8 cellular contexts compared by ENCODE assay signal in genomic region chr5:38420691-38421395, GRCh38.
DNase-seq lines count a peak whose midpoint lies in the region; ATAC-seq, FAIRE-seq and TF ChIP-seq lines count a peak whose summit lies in the region.

No MANE protein-coding gene starts in this region.

- no peaks in the 10 kb centered on the region for H3K9me3 Mint-ChIP-seq in effector memory CD8-positive, alpha-beta T cell

- POLR2A ChIA-PET in A549 (lab: Yijun Ruan, JAX), result no interaction called here

- H3K4me2 ChIP-seq in A549, result no peak overlapping the region

- no peaks in the 10 kb centered on the region for H3K4me1 ChIP-seq in A549
- H3K4me1 ChIP-seq in SJCRH30, result no peaks in the 10 kb centered on the region
- peaks cover 0 to 23% (median 4%) of the 10 kb centered on the region in 4 donors for H3K4me1 ChIP-seq in tibial nerve

- TF ChIP-seq CTCF in A549 (IDR thresholded peaks at IDR 0.05) (peak; percentile 86), GM10266 (IDR thresholded peaks at IDR 0.05; ENCODE audit: control insufficient read depth, insufficient read depth, low read depth, missing control alignments) (peak; percentile 51), tibial nerve (IDR thresholded peaks at IDR 0.05) (peak; percentile 57 to 69 (median 58))

- H3K4me3 ChIP-seq in A549 (no peak overlapping the region), SJCRH30 (no peak overlapping the region), tibial nerve (no peak overlapping the region)

- no peaks in the 10 kb centered on the region for H3K4me1 Mint-ChIP-seq in effector memory CD8-positive, alpha-beta T cell (ENCODE audit: low read depth in 2 of 2)

- H3K27me3 Mint-ChIP-seq in effector memory CD8-positive, alpha-beta T cell, result peaks cover 41 to 74% of the 10 kb centered on the region in 2 donors

- H3K36me3 ChIP-seq in SJCRH30 (no peaks in the 10 kb centered on the region), tibial nerve (no peaks in the 10 kb centered on the region)

- DNase-seq in A549 (ENCODE audit: low read depth in 1 of 2, low spot score in 1 of 2), result peak; percentile 73 to 80
- peak; percentile 33 for DNase-seq in GM10266 (ENCODE audit: extremely low spot score)
- peak; percentile 57 for DNase-seq in LoVo (ENCODE audit: low spot score)
- peak; percentile 48 to 79 for DNase-seq in SJCRH30
- DNase-seq in effector memory CD8-positive, alpha-beta T cell, result peak in 2 of 3 experiments; percentile 3 to 4
- peak; percentile 75 for DNase-seq in medulla oblongata (ENCODE audit: extremely low spot score)
- DNase-seq in tibial nerve (ENCODE audit: low spot score in 2 of 2), result peak; percentile 61 to 81

- no peak overlapping the region for H3K27ac Mint-ChIP-seq in effector memory CD8-positive, alpha-beta T cell

- H3K9me3 ChIP-seq in A549 (no peaks in the 10 kb centered on the region), SJCRH30 (replicated peaks) (no peaks in the 10 kb centered on the region), tibial nerve (no peaks in the 10 kb centered on the region)

- CTCF ChIA-PET in A549 (lab: Yijun Ruan, JAX), result interaction anchor here (0.6 to 9.7 kb wide), 58 partner anchors 10 to 543 kb away, joined by 3 to 152 read pairs (median 4); partner anchors contain the start of gene EGFLAM

- WGBS in A549 (ENCODE audit: missing lambda C conversion rate), result 29% methylated on average over 6 of the region's 6 CpGs
- WGBS in tibial nerve, 2 donors, result 65 to 67% methylated on average over 6 of the region's 6 CpGs

- no peak overlapping the region for H3K4me3 Mint-ChIP-seq in effector memory CD8-positive, alpha-beta T cell

- H3K27me3 ChIP-seq in SJCRH30 (0 out of 2 replicates have a peak, but pooled peaks cover 3% of the 10 kb centered on the region), tibial nerve (no peaks in the 10 kb centered on the region)

- TF ChIP-seq EP300 in A549 (IDR thresholded peaks at IDR 0.05) (no peak), tibial nerve (IDR thresholded peaks at IDR 0.05) (no peak)

- TF ChIP-seq POLR2A in A549 (IDR thresholded peaks at IDR 0.05; ENCODE audit: low read length) (no peak), tibial nerve (IDR thresholded peaks at IDR 0.05) (no peak)

- peak; percentile 93 to 97 for ATAC-seq in A549
- no peak for ATAC-seq in effector memory CD8-positive, alpha-beta T cell (replicated peaks)
- no peak for ATAC-seq in HG03520 (IDR thresholded peaks at IDR 0.05; ENCODE audit: unreplicated experiment)

- H3K27ac ChIP-seq in A549 (no peak overlapping the region), SJCRH30 (no peak overlapping the region), tibial nerve (no peak overlapping the region)

- TF ChIP-seq RAD21 in A549 (conservative IDR thresholded peaks at IDR 0.05 in 1 of 2, IDR thresholded peaks at IDR 0.05 in 1 of 2), result peak; percentile 76 to 83

- H3K36me3 Mint-ChIP-seq in effector memory CD8-positive, alpha-beta T cell (ENCODE audit: insufficient read depth), result no peaks in the 10 kb centered on the region

- FAIRE-seq in A549 (lab: Jason Lieb, UNC), result no peak

TF ChIP-seq in A549, 52 proteins besides CTCF, POLR2A, EP300 and RAD21:
- TF ChIP-seq REST (IDR thresholded peaks at IDR 0.05), result no peak
- TF ChIP-seq ZNF302 (CRISPR knock-in tag; IDR thresholded peaks at IDR 0.05), result no peak
- no peak for TF ChIP-seq ELK1 (IDR thresholded peaks at IDR 0.05; ENCODE audit: low read depth, low read length)
- no peak for TF ChIP-seq EHF (CRISPR knock-in tag; IDR thresholded peaks at IDR 0.05)
- peak; percentile 30 for TF ChIP-seq MAFK (IDR thresholded peaks at IDR 0.05; ENCODE audit: partially characterized antibody)
- TF ChIP-seq SMC3 (IDR thresholded peaks at IDR 0.05), result peak; percentile 79
- no peak for TF ChIP-seq MAX (IDR thresholded peaks at IDR 0.05)
- TF ChIP-seq HEYL (CRISPR knock-in tag; IDR thresholded peaks at IDR 0.05), result no peak

Comparison
In these comparisons a context has a peak if more than half of its experiments do, and no peak if none do; other contexts are left out.
1. ATAC-seq: peak in A549 (2 of 2); none in effector memory CD8-positive, alpha-beta T cell (single experiment) and HG03520 (single experiment).
2. DNase-seq: peak in every context shown above with its lines; median percentile 76 in A549; 75 in medulla oblongata; 71 in tibial nerve; 64 in SJCRH30; 57 in LoVo; 33 in GM10266; 4 in effector memory CD8-positive, alpha-beta T cell.
3. Peak in every context shown above with its lines, with median percentiles within 50 percentile points of each other: CTCF ChIP-seq.